8 cellular contexts compared by ENCODE assay signal in genomic region chr19:38831142-38831605, GRCh38. TPM values are rescaled to one million over a fixed set of nuclear protein-coding genes. Genes with fewer than 3 reads are reported as not detected.
DNase-seq lines count a peak whose midpoint lies in the region; ATAC-seq and TF ChIP-seq lines count a peak whose summit lies in the region.

No MANE protein-coding gene starts in this region.

- H3K9me3 Mint-ChIP-seq in progenitor cell of endocrine pancreas (ENCODE audit: low read depth): no peaks in the 10 kb centered on the region

- H3K27me3 Mint-ChIP-seq in progenitor cell of endocrine pancreas: no peaks in the 10 kb centered on the region

- H3K36me3 Mint-ChIP-seq in progenitor cell of endocrine pancreas (ENCODE audit: insufficient read depth): peaks cover 17% of the 10 kb centered on the region

- peak overlapping the region; percentile 95 for H3K27ac Mint-ChIP-seq in progenitor cell of endocrine pancreas

- peak; percentile 45 for ATAC-seq in GM18502 (IDR thresholded peaks at IDR 0.05; ENCODE audit: poor library complexity, unreplicated experiment)
- peak; percentile 47 for ATAC-seq in HG02938 (IDR thresholded peaks at IDR 0.05; ENCODE audit: unreplicated experiment)
- ATAC-seq in GM18858 (IDR thresholded peaks at IDR 0.05; ENCODE audit: unreplicated experiment): no peak

- H3K4me3 Mint-ChIP-seq in progenitor cell of endocrine pancreas (ENCODE audit: low read depth): peak overlapping the region; percentile 72

- H3K4me1 Mint-ChIP-seq in progenitor cell of endocrine pancreas (ENCODE audit: low read depth): peaks cover 13% of the 10 kb centered on the region

- TF ChIP-seq CTCF in astrocyte of the cerebellum (IDR thresholded peaks at IDR 0.05; ENCODE audit: low read depth, low read length, missing control alignments) (no peak), progenitor cell of endocrine pancreas (IDR thresholded peaks at IDR 0.05; ENCODE audit: unreplicated experiment) (no peak)

- in situ Hi-C loops in astrocyte of the cerebellum (cut with HindIII; ENCODE audit: low sequenced_read_pairs): no loop called here

- DNase-seq in Ammon's horn (ENCODE audit: low spot score): peak; percentile 46
- peak; percentile 69 for DNase-seq in NCI-H510A treated with DMSO at 0.1 percent for 48 hours (lab: John Stamatoyannopoulos, UW)
- DNase-seq in astrocyte of the cerebellum (ENCODE audit: low read depth): peak; percentile 83
- DNase-seq in hepatic stellate cell (ENCODE audit: low spot score): peak; percentile 93
- no peak for DNase-seq in progenitor cell of endocrine pancreas (ENCODE audit: low spot score, unreplicated experiment)

- H3K4me3 ChIP-seq in astrocyte of the cerebellum (ENCODE audit: low read depth, low read length): peak overlapping the region; percentile 76

RNA-seq across cellular contexts. Expression of gene ECH1, which starts 0.4 kb away (rescaled TPM):
- 86.9 and 93.5 TPM in 2 replicates for total RNA-seq in progenitor cell of endocrine pancreas

RNA-seq across cellular contexts. Expression of gene LGALS4, which starts 18.4 kb away (rescaled TPM):
- total RNA-seq in progenitor cell of endocrine pancreas: 2.7 and 3.7 TPM in 2 replicates

RNA-seq across cellular contexts. Expression of gene HNRNPL, which starts 18.6 kb away (rescaled TPM):
- 444 and 461 TPM in 2 replicates for total RNA-seq in progenitor cell of endocrine pancreas

RNA-seq across cellular contexts. Expression of gene LGALS7B, which starts 42.2 kb away (rescaled TPM):
- total RNA-seq in progenitor cell of endocrine pancreas: not detected in 2 replicates

RNA-seq across cellular contexts. Expression of gene RINL, which starts 46.9 kb away (rescaled TPM):
- 2.6 and 3.0 TPM in 2 replicates for total RNA-seq in progenitor cell of endocrine pancreas
